Comparison of ENCODE assay signal across 23 cellular contexts in the genomic region with DNA sequence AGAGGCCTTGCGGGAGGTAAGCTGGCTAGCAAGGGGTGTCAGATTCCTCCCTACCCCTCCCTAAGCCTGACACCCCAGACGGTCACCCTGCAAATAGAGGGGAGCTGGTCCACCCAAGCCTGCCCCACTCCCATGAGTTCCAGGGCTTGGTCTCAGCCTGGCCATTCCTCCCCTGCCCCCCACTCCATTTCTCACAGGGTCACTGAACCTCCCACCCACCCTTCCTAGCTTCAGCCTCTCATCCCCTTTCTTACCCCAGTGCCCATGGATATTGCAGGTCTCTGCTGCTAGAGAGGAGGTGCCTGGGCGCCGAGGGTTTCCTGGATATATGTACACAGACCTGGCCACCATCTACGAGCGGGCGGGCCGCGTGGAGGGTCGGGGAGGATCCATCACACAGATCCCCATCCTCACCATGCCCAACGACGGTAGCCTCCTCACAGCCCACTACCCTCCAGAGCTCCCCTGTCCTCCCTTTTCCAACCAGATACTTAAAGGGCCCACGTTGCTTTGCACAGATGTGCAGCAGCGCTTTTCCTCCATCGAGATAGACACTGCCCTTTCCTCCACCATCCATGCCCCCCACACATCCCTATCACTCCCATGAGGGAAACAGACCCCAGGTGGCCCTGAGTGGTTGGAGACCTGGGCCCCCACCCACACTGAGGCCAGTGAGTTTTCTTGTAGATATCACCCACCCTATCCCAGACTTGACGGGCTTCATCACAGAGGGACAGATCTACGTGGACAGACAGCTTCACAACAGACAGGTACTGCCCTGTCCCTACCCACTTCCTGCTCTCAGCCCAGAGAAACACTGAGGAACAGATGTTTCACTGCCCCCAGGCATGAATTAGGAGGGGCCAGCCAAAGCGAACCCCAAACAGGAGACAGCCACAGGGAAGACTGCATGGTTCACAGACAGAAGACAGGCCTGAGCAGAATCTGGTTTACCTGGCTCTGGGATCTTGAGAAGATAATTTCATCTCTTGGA. TPM values are rescaled to one million over a fixed set of nuclear protein-coding genes. Genes with fewer than 3 reads are reported as not detected.
DNase-seq lines count a peak whose midpoint lies in the region; ATAC-seq and TF ChIP-seq lines count a peak whose summit lies in the region.
"Had no signal": no experiment of that assay in that cellular context is flagged by ENCODE, and none has a peak within 500 bp of the region (broad histone marks: within the 10 kb centered on the region; RNA-seq: fewer than 3 reads in every experiment).

No MANE protein-coding gene starts in this region.

- H3K9me3 ChIP-seq in tibial artery: no peaks in the 10 kb centered on the region
- H3K9me3 ChIP-seq: breast epithelium, upper lobe of left lung had no signal

- TF ChIP-seq CTCF in tibial artery (IDR thresholded peaks at IDR 0.05): no peak

- H3K36me3 ChIP-seq in tibial artery: no peaks in the 10 kb centered on the region
- H3K36me3 ChIP-seq: breast epithelium, upper lobe of left lung had no signal

- H3K4me1 ChIP-seq in tibial artery: peaks cover 0 to 11% (median 5%) of the 10 kb centered on the region in 4 donors
- H3K4me1 ChIP-seq: breast epithelium had no signal

- H3K4me3 ChIP-seq in tibial artery: no peak overlapping the region
- H3K4me3 ChIP-seq: breast epithelium, GM23338, upper lobe of left lung had no signal

- DNase-seq in activated T-cell treated with anti-CD3 and anti-CD28 coated beads, Interleukin-2, amount 50 U/mL, for 48 hours: peak; percentile 12 to 13
- no peak for DNase-seq in activated T-cell treated with anti-CD3 and anti-CD28 coated beads for 4 hours
- peak; percentile 33 for DNase-seq in activated CD8-positive, alpha-beta memory T cell treated with anti-CD3 and anti-CD28 coated beads, Interleukin-2, amount 10 ng/mL, durations not matched to agents 7 days and 5 days
- DNase-seq in left lobe of liver (ENCODE audit: low spot score): peak; percentile 37
- DNase-seq in tibial artery: peak; percentile 17 to 55
- DNase-seq in NCI-H1092 (lab: John Stamatoyannopoulos, UW): no peak
- no peak for DNase-seq in NOMO-1 treated with dmso at 0.1 percent for 144 hours (lab: John Stamatoyannopoulos, UW; ENCODE audit: unreplicated experiment)
- DNase-seq: cortex of kidney; Karpas-422; NCI-H1048; NCI-H2029; NCI-H226; OCI-M1; retina; SHP77; stimulated activated CD4-positive, alpha-beta T cell treated with anti-CD3 and anti-CD28 coated beads, Interleukin-4, amount 100 ng/mL, for 24 hours; stimulated activated naive CD8-positive, alpha-beta T cell treated with anti-CD3 and anti-CD28 coated beads, Interleukin-15, amount 100 ng/mL, for 72 hours had no signal

- peaks cover 18% of the 10 kb centered on the region for H3K4me1 Mint-ChIP-seq in activated CD8-positive, alpha-beta memory T cell treated with anti-CD3 and anti-CD28 coated beads, Interleukin-2, amount 10 ng/mL, durations not matched to agents 7 days and 5 days

- H3K9me3 Mint-ChIP-seq in activated CD8-positive, alpha-beta memory T cell treated with anti-CD3 and anti-CD28 coated beads, Interleukin-2, amount 10 ng/mL, durations not matched to agents 7 days and 5 days (ENCODE audit: low read depth): no peaks in the 10 kb centered on the region
- H3K9me3 Mint-ChIP-seq: GM23338; memory B cell; stimulated activated naive CD8-positive, alpha-beta T cell treated with anti-CD3 and anti-CD28 coated beads, Interleukin-15, amount 100 ng/mL, for 72 hours had no signal

- H3K27me3 Mint-ChIP-seq in activated CD8-positive, alpha-beta memory T cell treated with anti-CD3 and anti-CD28 coated beads, Interleukin-2, amount 10 ng/mL, durations not matched to agents 7 days and 5 days: peaks cover 27% of the 10 kb centered on the region

- intact Hi-C loops in tibial artery (cut with DNase I; ENCODE audit: low total_unique reads): loop anchor here (5.0 kb wide), 1 partner anchor 39 kb away; no protein-coding TSS in a partner anchor

- no peak overlapping the region for H3K27ac ChIP-seq in tibial artery
- H3K27ac ChIP-seq: breast epithelium, upper lobe of left lung had no signal

- no peak for ATAC-seq in activated CD8-positive, alpha-beta memory T cell treated with anti-CD3 and anti-CD28 coated beads, Interleukin-2, amount 10 ng/mL, durations not matched to agents 7 days and 5 days
- no peak for ATAC-seq in left lobe of liver
- ATAC-seq: GM23338; stimulated activated naive CD8-positive, alpha-beta T cell treated with anti-CD3 and anti-CD28 coated beads, Interleukin-15, amount 100 ng/mL, for 72 hours had no signal

- H3K36me3 Mint-ChIP-seq in activated CD8-positive, alpha-beta memory T cell treated with anti-CD3 and anti-CD28 coated beads, Interleukin-2, amount 10 ng/mL, durations not matched to agents 7 days and 5 days: no peaks in the 10 kb centered on the region
- H3K36me3 Mint-ChIP-seq: memory B cell had no signal

- H3K4me3 Mint-ChIP-seq in activated CD8-positive, alpha-beta memory T cell treated with anti-CD3 and anti-CD28 coated beads, Interleukin-2, amount 10 ng/mL, durations not matched to agents 7 days and 5 days: no peak overlapping the region
- H3K4me3 Mint-ChIP-seq: GM23338; memory B cell; stimulated activated naive CD8-positive, alpha-beta T cell treated with anti-CD3 and anti-CD28 coated beads, Interleukin-15, amount 100 ng/mL, for 72 hours had no signal

- CTCF ChIA-PET in activated CD8-positive, alpha-beta memory T cell treated with anti-CD3 and anti-CD28 coated beads, Interleukin-2, amount 10 ng/mL, durations not matched to agents 7 days and 5 days (lab: Charles Lee): interaction anchor here (1.1 to 8.8 kb wide), 9 partner anchors 9 to 336 kb away, joined by 3 to 58 read pairs (median 20); a partner anchor contains a TSS

- H3K27ac Mint-ChIP-seq in activated CD8-positive, alpha-beta memory T cell treated with anti-CD3 and anti-CD28 coated beads, Interleukin-2, amount 10 ng/mL, durations not matched to agents 7 days and 5 days: no peak overlapping the region
- H3K27ac Mint-ChIP-seq: CD14-positive monocyte; GM23338; memory B cell; stimulated activated naive CD8-positive, alpha-beta T cell treated with anti-CD3 and anti-CD28 coated beads, Interleukin-15, amount 100 ng/mL, for 72 hours had no signal

- peaks cover 0 to 44% of the 10 kb centered on the region in 2 donors for H3K27me3 ChIP-seq in tibial artery
- H3K27me3 ChIP-seq: breast epithelium had no signal

RNA-seq across cellular contexts. Expression of a gene that starts 15.2 kb away (rescaled TPM):
- not detected for total RNA-seq in activated CD8-positive, alpha-beta memory T cell treated with anti-CD3 and anti-CD28 coated beads, Interleukin-2, amount 10 ng/mL, durations not matched to agents 7 days and 5 days
- total RNA-seq in left lobe of liver: 0.35 TPM

RNA-seq across cellular contexts. Expression of a gene that starts 27.5 kb away (rescaled TPM):
- not detected for total RNA-seq in activated CD8-positive, alpha-beta memory T cell treated with anti-CD3 and anti-CD28 coated beads, Interleukin-2, amount 10 ng/mL, durations not matched to agents 7 days and 5 days
- not detected for total RNA-seq in left lobe of liver
- total RNA-seq: glomerular endothelial cell, GM23338 had no signal

RNA-seq across cellular contexts. Expression of a gene that starts 31.5 kb away (rescaled TPM):
- 10 to 100 TPM; 39.2 to 58.1 TPM for total RNA-seq in activated CD8-positive, alpha-beta memory T cell treated with anti-CD3 and anti-CD28 coated beads, Interleukin-2, amount 10 ng/mL, durations not matched to agents 7 days and 5 days
- 36.4 TPM for total RNA-seq in left lobe of liver

Comparison
In these comparisons a context has a peak if more than half of its experiments do, and no peak if none do; other contexts are left out.
1. DNase-seq: peak in activated T-cell treated with anti-CD3 and anti-CD28 coated beads, Interleukin-2, amount 50 U/mL, for 48 hours (2 of 2), activated CD8-positive, alpha-beta memory T cell treated with anti-CD3 and anti-CD28 coated beads, Interleukin-2, amount 10 ng/mL, durations not matched to agents 7 days and 5 days (single experiment), left lobe of liver (single experiment) and tibial artery (2 of 2); none in activated T-cell treated with anti-CD3 and anti-CD28 coated beads for 4 hours (single experiment), NCI-H1092 (single experiment) and NOMO-1 treated with dmso at 0.1 percent for 144 hours (single experiment).